In the genomic region with DNA sequence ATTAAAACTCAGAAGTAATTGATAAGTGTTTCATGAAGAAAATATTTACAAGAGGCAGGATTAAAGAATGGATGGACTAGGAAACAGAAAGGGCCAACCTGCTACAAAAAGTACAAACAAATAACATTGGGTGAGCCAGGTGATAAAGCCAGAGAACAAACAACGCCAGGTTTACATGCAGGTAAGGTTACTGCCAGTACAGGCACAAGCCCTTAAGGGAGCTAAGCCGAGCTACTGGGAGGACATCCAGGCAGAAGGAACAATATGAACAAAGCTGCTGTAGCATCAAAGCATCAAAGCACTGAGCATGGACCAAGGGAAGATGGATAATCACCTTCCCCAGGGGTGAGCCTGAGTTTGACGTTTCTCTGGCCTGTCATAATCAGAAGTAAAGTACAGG, we compare ENCODE assay signal across 17 cellular contexts.
"Had no signal": no experiment of that assay in that cellular context is flagged by ENCODE, and none has a peak within 500 bp of the region (broad histone marks: within the 10 kb centered on the region; RNA-seq: fewer than 3 reads in every experiment).

No MANE protein-coding gene starts in this region.

- H3K36me3 ChIP-seq: gastrocnemius medialis, heart right ventricle, upper lobe of right lung had no signal

- DNase-seq: activated B cell treated with CpG ODN at 0.5 μM for 24 hours; activated CD4-positive, alpha-beta T cell treated with anti-CD3 and anti-CD28 coated beads, Interleukin-2, amount 10 ng/mL, durations not matched to agents 24 days and 14 days; activated naive CD4-positive, alpha-beta T cell treated with anti-CD3 and anti-CD28 coated beads for 36 hours; effector CD4-positive, alpha-beta T cell; gastrocnemius medialis; heart right ventricle; mammary epithelial cell; nephron progenitor cell; stimulated activated CD4-positive, alpha-beta T cell treated with anti-CD3 and anti-CD28 coated beads, Interleukin-4, amount 100 ng/mL, for 1 hour; stimulated activated CD8-positive, alpha-beta memory T cell treated with anti-CD3 and anti-CD28 coated beads, Interleukin-4, amount 100 ng/mL, for 48 hours; stimulated activated naive CD8-positive, alpha-beta T cell treated with anti-CD3 and anti-CD28 coated beads, Interleukin-15, Interleukin-2, amounts not matched to agents 100 U/mL and 50 U/mL, for 24 hours; upper lobe of right lung had no signal

- H3K4me1 ChIP-seq: heart right ventricle, upper lobe of right lung had no signal

- ATAC-seq: activated T-helper 17 cell treated with anti-CD3 and anti-CD28 coated beads, Interleukin-2, amount 50 U/mL, for 72 hours; gastrocnemius medialis; heart right ventricle; left lobe of liver; stimulated activated naive CD8-positive, alpha-beta T cell treated with anti-CD3 and anti-CD28 coated beads, Interleukin-15, Interleukin-2, amounts not matched to agents 100 U/mL and 50 U/mL, for 24 hours; upper lobe of right lung had no signal

- H3K27me3 ChIP-seq: gastrocnemius medialis, upper lobe of right lung had no signal

- H3K4me3 ChIP-seq: gastrocnemius medialis, heart right ventricle, upper lobe of right lung had no signal

- FAIRE-seq: colon, endothelial cell of umbilical vein, islet of Langerhans had no signal

- H3K9me3 ChIP-seq: gastrocnemius medialis, heart right ventricle, upper lobe of right lung had no signal

- H3K27ac ChIP-seq: gastrocnemius medialis, heart right ventricle, upper lobe of right lung had no signal
